In the genomic region with DNA sequence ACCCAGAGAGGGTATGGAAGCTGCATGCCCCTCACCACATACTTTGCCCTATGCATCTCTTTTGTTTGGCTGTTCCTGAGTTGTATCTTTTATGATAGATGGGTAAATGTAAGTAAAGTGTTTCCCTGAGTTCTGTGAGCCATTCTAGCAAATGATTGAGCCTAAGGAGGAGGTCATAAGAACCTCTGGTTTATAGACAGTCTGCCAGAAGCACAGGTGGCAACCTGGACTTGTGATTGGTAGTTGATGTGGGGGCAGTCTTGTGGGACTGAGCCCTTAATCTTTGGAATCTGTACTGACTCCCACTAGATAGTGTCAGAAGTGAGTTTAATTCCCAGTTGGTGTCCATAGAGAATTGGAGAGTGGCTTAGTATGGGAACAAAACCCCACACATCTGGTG, we compare ENCODE assay signal across 18 cellular contexts. TPM values are rescaled to one million over a fixed set of nuclear protein-coding genes. Genes with fewer than 3 reads are reported as not detected.
DNase-seq lines count a peak whose midpoint lies in the region; ATAC-seq lines count a peak whose summit lies in the region.
"Had no signal": no experiment of that assay in that cellular context is flagged by ENCODE, and none has a peak within 500 bp of the region (broad histone marks: within the 10 kb centered on the region; RNA-seq: fewer than 3 reads in every experiment).

No MANE protein-coding gene starts in this region.

- H3K27ac Mint-ChIP-seq in activated naive CD4-positive, alpha-beta T cell treated with anti-CD3 and anti-CD28 coated beads for 36 hours: peak overlapping the region; percentile 34
- no peak overlapping the region for H3K27ac Mint-ChIP-seq in activated naive CD4-positive, alpha-beta T cell treated with anti-CD3 and anti-CD28 coated beads, Interleukin-2, amount 10 ng/mL, durations not matched to agents 7 days and 5 days
- H3K27ac Mint-ChIP-seq: CD4-positive, CD25-positive, alpha-beta regulatory T cell; CD8-positive, alpha-beta T cell; HFFc6 had no signal

- no peak overlapping the region for H3K14ac ChIP-seq in neuronal stem cell (ENCODE audit: low read length)

- CTCF ChIA-PET in activated naive CD4-positive, alpha-beta T cell treated with anti-CD3 and anti-CD28 coated beads for 36 hours (lab: Charles Lee): no interaction called here
- CTCF ChIA-PET in activated naive CD4-positive, alpha-beta T cell treated with anti-CD3 and anti-CD28 coated beads, Interleukin-2, amount 10 ng/mL, durations not matched to agents 7 days and 5 days (lab: Charles Lee): no interaction called here

- H2AK5ac ChIP-seq in neuronal stem cell (ENCODE audit: low read depth, low read length): no peak overlapping the region

- H3K27me3 Mint-ChIP-seq in activated naive CD4-positive, alpha-beta T cell treated with anti-CD3 and anti-CD28 coated beads for 36 hours (ENCODE audit: low read depth): no peaks in the 10 kb centered on the region
- peaks cover 4% of the 10 kb centered on the region for H3K27me3 Mint-ChIP-seq in activated naive CD4-positive, alpha-beta T cell treated with anti-CD3 and anti-CD28 coated beads, Interleukin-2, amount 10 ng/mL, durations not matched to agents 7 days and 5 days

- H3K36me3 ChIP-seq in neuronal stem cell (replicated peaks in 1 of 2; ENCODE audit: control insufficient read depth in 2 of 2, insufficient read depth in 2 of 2, low read length in 2 of 2): no peaks in the 10 kb centered on the region
- H3K36me3 ChIP-seq: HAP-1 had no signal

- H3K36me3 Mint-ChIP-seq in activated naive CD4-positive, alpha-beta T cell treated with anti-CD3 and anti-CD28 coated beads for 36 hours (ENCODE audit: low read depth): no peaks in the 10 kb centered on the region
- H3K36me3 Mint-ChIP-seq in activated naive CD4-positive, alpha-beta T cell treated with anti-CD3 and anti-CD28 coated beads, Interleukin-2, amount 10 ng/mL, durations not matched to agents 7 days and 5 days: no peaks in the 10 kb centered on the region
- H3K36me3 Mint-ChIP-seq: CD4-positive, CD25-positive, alpha-beta regulatory T cell; CD8-positive, alpha-beta T cell had no signal

- no peaks in the 10 kb centered on the region for H3K4me1 Mint-ChIP-seq in activated naive CD4-positive, alpha-beta T cell treated with anti-CD3 and anti-CD28 coated beads for 36 hours (ENCODE audit: low read depth)
- H3K4me1 Mint-ChIP-seq in activated naive CD4-positive, alpha-beta T cell treated with anti-CD3 and anti-CD28 coated beads, Interleukin-2, amount 10 ng/mL, durations not matched to agents 7 days and 5 days: no peaks in the 10 kb centered on the region
- H3K4me1 Mint-ChIP-seq: CD4-positive, CD25-positive, alpha-beta regulatory T cell had no signal

- H3K18ac ChIP-seq in neuronal stem cell (ENCODE audit: low read length): no peak overlapping the region

- ATAC-seq in left colon (peak; percentile 74), HG02642 (IDR thresholded peaks at IDR 0.05; ENCODE audit: poor library complexity, unreplicated experiment) (no peak)
- ATAC-seq: CD8-positive, alpha-beta T cell had no signal

- H4K91ac ChIP-seq in neuronal stem cell (ENCODE audit: low read depth, low read length, poor library complexity): no peak overlapping the region

- no peaks in the 10 kb centered on the region for H3K4me1 ChIP-seq in neuronal stem cell (ENCODE audit: control insufficient read depth in 2 of 2, insufficient read depth in 1 of 2, low read depth in 1 of 2, low read length in 2 of 2)
- H3K4me1 ChIP-seq: A549, HAP-1 had no signal

- H4K8ac ChIP-seq in neuronal stem cell (ENCODE audit: low read depth, low read length): peak overlapping the region; percentile 5

- no peak overlapping the region for H3K9ac ChIP-seq in neuronal stem cell (ENCODE audit: low read depth, low read length, poor library complexity)

- H2BK12ac ChIP-seq in neuronal stem cell (ENCODE audit: low read length): no peak overlapping the region

- H3K4me3 ChIP-seq in neuronal stem cell (ENCODE audit: low read length in 2 of 2): no peak overlapping the region
- H3K4me3 ChIP-seq: A549, HAP-1 had no signal

- no peaks in the 10 kb centered on the region for H3K9me3 Mint-ChIP-seq in activated naive CD4-positive, alpha-beta T cell treated with anti-CD3 and anti-CD28 coated beads for 36 hours
- no peaks in the 10 kb centered on the region for H3K9me3 Mint-ChIP-seq in activated naive CD4-positive, alpha-beta T cell treated with anti-CD3 and anti-CD28 coated beads, Interleukin-2, amount 10 ng/mL, durations not matched to agents 7 days and 5 days
- H3K9me3 Mint-ChIP-seq: CD4-positive, CD25-positive, alpha-beta regulatory T cell; CD8-positive, alpha-beta T cell; HFFc6 had no signal

- intact Hi-C loops in activated naive CD4-positive, alpha-beta T cell treated with anti-CD3 and anti-CD28 coated beads for 36 hours (cut with micrococcal nuclease): no loop called here
- intact Hi-C loops in left colon (cut with DNase I, micrococcal nuclease): no loop called here

- no peak overlapping the region for H3K4ac ChIP-seq in neuronal stem cell (ENCODE audit: low read length)

- no peaks in the 10 kb centered on the region for H3K79me1 ChIP-seq in neuronal stem cell (ENCODE audit: low read depth, low read length)

- H3K23ac ChIP-seq in neuronal stem cell (ENCODE audit: low read depth, low read length, poor library complexity): no peak overlapping the region

- no peak overlapping the region for H3K27ac ChIP-seq in neuronal stem cell (replicated peaks; ENCODE audit: low read length)
- H3K27ac ChIP-seq: A549 had no signal

- no peak overlapping the region for H2BK15ac ChIP-seq in neuronal stem cell (ENCODE audit: low read length)

- no peak overlapping the region for H3K4me2 ChIP-seq in neuronal stem cell (ENCODE audit: insufficient read depth, low read length, poor library complexity, severe bottlenecking)
- H3K4me2 ChIP-seq: A549 had no signal

- H3K9me3 ChIP-seq in neuronal stem cell (replicated peaks in 1 of 2; ENCODE audit: control insufficient read depth in 2 of 2, insufficient read depth in 1 of 2, low read depth in 1 of 2, low read length in 2 of 2): no peaks in the 10 kb centered on the region
- H3K9me3 ChIP-seq: A549, Caco-2, HAP-1 had no signal

- no peak overlapping the region for H2BK5ac ChIP-seq in neuronal stem cell (ENCODE audit: low read length)

- no peak overlapping the region for H2BK120ac ChIP-seq in neuronal stem cell (ENCODE audit: low read depth, low read length)

- H2AFZ ChIP-seq in neuronal stem cell (ENCODE audit: low read length): no peak overlapping the region

- no peak for DNase-seq in activated naive CD4-positive, alpha-beta T cell treated with anti-CD3 and anti-CD28 coated beads for 36 hours
- no peak for DNase-seq in activated naive CD4-positive, alpha-beta T cell treated with anti-CD3 and anti-CD28 coated beads, Interleukin-2, amount 10 ng/mL, durations not matched to agents 7 days and 5 days
- DNase-seq in left colon (no peak), neuronal stem cell (ENCODE audit: low spot score) (no peak), cortex of kidney (lab: John Stamatoyannopoulos, UW) (no peak), RPMI8226 (no peak)
- DNase-seq: 8988T; C1 segment of cervical spinal cord; Caco-2; CD4-positive, CD25-positive, alpha-beta regulatory T cell; CD8-positive, alpha-beta T cell; DMS153; DND-41; GOT3; HFFc6 had no signal

- no peaks in the 10 kb centered on the region for H3K27me3 ChIP-seq in neuronal stem cell (ENCODE audit: control insufficient read depth in 3 of 3, insufficient read depth in 3 of 3, low read depth in 1 of 3, low read length in 3 of 3)

- no peak overlapping the region for H3K4me3 Mint-ChIP-seq in activated naive CD4-positive, alpha-beta T cell treated with anti-CD3 and anti-CD28 coated beads for 36 hours
- H3K4me3 Mint-ChIP-seq in activated naive CD4-positive, alpha-beta T cell treated with anti-CD3 and anti-CD28 coated beads, Interleukin-2, amount 10 ng/mL, durations not matched to agents 7 days and 5 days: no peak overlapping the region
- H3K4me3 Mint-ChIP-seq: CD4-positive, CD25-positive, alpha-beta regulatory T cell; CD8-positive, alpha-beta T cell; HFFc6 had no signal

RNA-seq across cellular contexts. Expression of a gene that starts 38.0 kb away (rescaled TPM):
- total RNA-seq in activated naive CD4-positive, alpha-beta T cell treated with anti-CD3 and anti-CD28 coated beads for 36 hours: 10 to 100 TPM; 37.7 to 41.6 TPM
- total RNA-seq in left colon: 100 to 1,000 TPM; 263 to 348 TPM
- 7.4 TPM for polyA plus RNA-seq in neuronal stem cell (2013, experiment 1 of 2)
- 6.9 TPM for polyA plus RNA-seq in neuronal stem cell (2013, experiment 2 of 2)

Comparison
In these comparisons a context has a peak if more than half of its experiments do, and no peak if none do; other contexts are left out.
1. RNA of a gene that starts 38.0 kb away (total RNA-seq): 263 to 348 TPM in left colon; 37.7 to 41.6 TPM in activated naive CD4-positive, alpha-beta T cell treated with anti-CD3 and anti-CD28 coated beads for 36 hours; every median in the first group is over 4 times any median in the second.